ENCODE assay signal across 8 cellular contexts in the genomic region with DNA sequence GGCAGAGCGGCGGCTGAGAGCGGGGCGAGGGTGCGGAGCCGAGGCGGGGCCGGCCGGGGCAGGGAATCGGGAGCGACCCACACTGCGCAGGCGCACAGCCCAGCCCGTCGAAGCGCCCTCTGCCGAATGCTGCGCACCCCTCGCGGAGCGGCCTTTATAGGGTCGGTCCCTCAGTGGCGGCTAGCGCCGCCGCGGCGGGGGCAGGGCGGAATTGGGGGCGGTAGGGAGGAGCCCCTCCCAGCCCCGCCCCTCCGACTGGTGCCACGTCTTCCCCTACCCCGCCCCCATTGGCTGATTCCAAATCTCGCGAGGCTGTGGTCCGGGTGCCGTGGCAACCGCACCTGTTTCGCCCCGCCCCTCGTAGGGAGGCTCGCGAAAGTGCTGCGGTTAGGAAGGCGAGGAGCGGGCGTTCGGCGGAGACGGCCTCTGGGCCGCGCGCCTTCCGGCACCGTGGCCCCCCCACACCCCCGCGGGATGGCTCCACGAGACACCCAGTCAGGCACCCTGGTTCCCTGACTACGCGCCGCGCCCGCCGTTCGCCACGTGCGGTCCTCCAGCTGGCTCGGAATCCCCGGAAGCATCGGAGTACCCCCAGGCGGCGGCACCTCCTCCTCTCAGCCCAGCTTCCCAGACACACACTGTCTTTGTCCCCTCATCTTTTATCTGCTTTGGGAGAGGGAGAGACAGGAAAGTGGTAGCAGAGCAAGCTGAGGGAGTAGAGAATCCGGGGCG. TPM values are rescaled to one million over a fixed set of nuclear protein-coding genes. Genes with fewer than 3 reads are reported as not detected.
A peak's percentile ranks its signal among the peaks of the same experiment; 100 is the strongest.
DNase-seq lines count a peak whose midpoint lies in the region; ATAC-seq, FAIRE-seq and TF ChIP-seq lines count a peak whose summit lies in the region.

EHD1 (minus strand) TSS at position 128 of the 732 bp plus-strand sequence. CDS start 157 bp downstream, outside the sequence.

- H3K9me3 ChIP-seq in keratinocyte (ENCODE audit: control insufficient read depth, low read depth, low read length): no peaks in the 10 kb centered on the region

- H2AFZ ChIP-seq in keratinocyte (ENCODE audit: control insufficient read depth, low read length): peak within 1 kb of the TSS; percentile 81

- H3K36me3 ChIP-seq in keratinocyte (ENCODE audit: control insufficient read depth in 2 of 2, extremely low read depth in 1 of 2, insufficient read depth in 2 of 2, low read length in 2 of 2): peaks cover 9 to 17% of the 10 kb centered on the region in 2 experiments

- peaks cover 43% of the 10 kb centered on the region for H3K79me2 ChIP-seq in keratinocyte (ENCODE audit: control insufficient read depth, insufficient read depth, low read length)

- H3K4me2 ChIP-seq in keratinocyte (ENCODE audit: control insufficient read depth, extremely low read depth, insufficient read depth, low read depth, low read length): peak within 1 kb of the TSS; percentile 91

- DNase-seq in AG20443 (ENCODE audit: low spot score) (peak; percentile 99), NCI-H446 (lab: John Stamatoyannopoulos, UW) (peak; percentile 98 to 99), cerebellar cortex (ENCODE audit: low spot score) (peak; percentile 98), keratinocyte (ENCODE audit: low read depth, low spot score) (no peak)
- DNase-seq in stimulated activated CD4-positive, alpha-beta T cell treated with anti-CD3 and anti-CD28 coated beads, Interleukin-15, amount 100 ng/mL, for 1 hour (ENCODE audit: low read depth in 1 of 2, low spot score in 1 of 2): peak; percentile 99 to 100

- peak; percentile 27 to 89 (median 77) for TF ChIP-seq CTCF in keratinocyte (optimal IDR thresholded peaks at IDR 0.05 in 1 of 3, IDR thresholded peaks at IDR 0.05 in 1 of 3, conservative IDR thresholded peaks at IDR 0.05 in 1 of 3; ENCODE audit: extremely low read depth in 1 of 3, insufficient read depth in 2 of 3, low read length in 3 of 3)

- H3K27ac ChIP-seq in keratinocyte (ENCODE audit: control insufficient read depth, insufficient read depth, low read length): peak within 1 kb of the TSS; percentile 76

- dilution Hi-C loops in keratinocyte (cut with MboI; ENCODE audit: extremely low pct_ligation_motif_present, low sequenced_read_pairs): no loop called here

- H4K20me1 ChIP-seq in keratinocyte (ENCODE audit: control insufficient read depth, extremely low read depth, insufficient read depth, low read length): peaks cover 25% of the 10 kb centered on the region

- no peaks in the 10 kb centered on the region for H3K27me3 ChIP-seq in keratinocyte (ENCODE audit: control insufficient read depth, extremely low read depth, insufficient read depth, low read length)

- peaks cover 3% of the 10 kb centered on the region for H3K9me1 ChIP-seq in keratinocyte (ENCODE audit: control insufficient read depth, extremely low read depth, insufficient read depth, low read length)

- H3K4me3 ChIP-seq in keratinocyte (ENCODE audit: control insufficient read depth in 2 of 3, extremely low read depth in 1 of 3, insufficient read depth in 2 of 3, low read depth in 1 of 3, low read length in 3 of 3): peak within 1 kb of the TSS; percentile 59 to 85 (median 83)

- ATAC-seq in GM19035 (IDR thresholded peaks at IDR 0.05; ENCODE audit: unreplicated experiment) (peak; percentile 75), HG03354 (IDR thresholded peaks at IDR 0.05; ENCODE audit: poor library complexity, severe bottlenecking, unreplicated experiment) (peak; percentile 69)
- ATAC-seq in activated CD4-positive, CD25-positive, alpha-beta regulatory T cell treated with anti-CD3 and anti-CD28 coated beads, Interleukin-2, amount 50 U/mL, for 24 hours: peak; percentile 83 to 85

- H3K4me1 ChIP-seq in keratinocyte (ENCODE audit: control insufficient read depth, extremely low read depth, insufficient read depth, low read length): peaks cover 37% of the 10 kb centered on the region

- peak within 1 kb of the TSS; percentile 88 for H3K9ac ChIP-seq in keratinocyte (ENCODE audit: control insufficient read depth, extremely low read depth, insufficient read depth, low read length)

- no peak for FAIRE-seq in keratinocyte (lab: Jason Lieb, UNC)

RNA-seq across cellular contexts. Expression of gene EHD1, which starts in this region (rescaled TPM):
- polyA plus RNA-seq in keratinocyte: 73.9 to 192 TPM (median 75.6 TPM) in 3 replicates
- 89.7 TPM for polyA plus RNA-seq in keratinocyte (2011; ENCODE audit: low read depth)
- 69.4 and 117 TPM in 2 replicates for polyA plus RNA-seq in keratinocyte (2011; cell fraction: cytosol; rRNA removed)
- polyA plus RNA-seq in keratinocyte (2011; cell fraction: nucleus; rRNA removed): 139 and 148 TPM in 2 replicates
- polyA plus RNA-seq in keratinocyte (2012; ENCODE audit: low replicate concordance): 50.2 and 134 TPM in 2 replicates
- 107 to 412 TPM (median 144 TPM) in 3 replicates for polyA minus RNA-seq in keratinocyte
- polyA minus RNA-seq in keratinocyte (2011; cell fraction: cytosol; rRNA and poly(A)+ RNA removed): 120 TPM
- polyA minus RNA-seq in keratinocyte (2011; cell fraction: nucleus; rRNA and poly(A)+ RNA removed): 91.0 and 135 TPM in 2 replicates
